2 cellular contexts compared by ENCODE assay signal in genomic region chr7:1224093-1224702, GRCh38.
TF ChIP-seq lines count a peak whose summit lies in the region.

No MANE protein-coding gene starts in this region.

TF ChIP-seq in GM23338, 12 proteins besides CTCF, POLR2A, EP300 and RAD21:
- peak; percentile 83 for TF ChIP-seq EZH2phosphoT487 (IDR thresholded peaks at IDR 0.05; ENCODE audit: unreplicated experiment)
- no peak for TF ChIP-seq REST (IDR thresholded peaks at IDR 0.05; ENCODE audit: unreplicated experiment)
- TF ChIP-seq ZNF114 (CRISPR knock-in tag; IDR thresholded peaks at IDR 0.05): no peak
- TF ChIP-seq, protein P1, sequence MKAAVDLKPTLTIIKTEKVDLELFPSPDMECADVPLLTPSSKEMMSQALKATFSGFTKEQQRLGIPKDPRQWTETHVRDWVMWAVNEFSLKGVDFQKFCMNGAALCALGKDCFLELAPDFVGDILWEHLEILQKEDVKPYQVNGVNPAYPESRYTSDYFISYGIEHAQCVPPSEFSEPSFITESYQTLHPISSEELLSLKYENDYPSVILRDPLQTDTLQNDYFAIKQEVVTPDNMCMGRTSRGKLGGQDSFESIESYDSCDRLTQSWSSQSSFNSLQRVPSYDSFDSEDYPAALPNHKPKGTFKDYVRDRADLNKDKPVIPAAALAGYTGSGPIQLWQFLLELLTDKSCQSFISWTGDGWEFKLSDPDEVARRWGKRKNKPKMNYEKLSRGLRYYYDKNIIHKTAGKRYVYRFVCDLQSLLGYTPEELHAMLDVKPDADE (IDR thresholded peaks at IDR 0.05): no peak
- peak; percentile 86 for TF ChIP-seq EZH2 (IDR thresholded peaks at IDR 0.05; ENCODE audit: low read depth, unreplicated experiment)
- no peak for TF ChIP-seq POLR2AphosphoS5 (IDR thresholded peaks at IDR 0.05; ENCODE audit: low read depth)
- no peak for TF ChIP-seq NANOG (IDR thresholded peaks at IDR 0.05; ENCODE audit: borderline replicate concordance)
TF ChIP-seq in GM23338: peak in this region for 2.

TF ChIP-seq in HepG2, 621 proteins besides CTCF, POLR2A, EP300 and RAD21:
- TF ChIP-seq FOXA1 (IDR thresholded peaks at IDR 0.05) (no peak), FOXA1 (CRISPR knock-in tag; IDR thresholded peaks at IDR 0.05) (no peak), SATB2 (CRISPR knock-in tag; IDR thresholded peaks at IDR 0.05) (no peak), ZNF121 (CRISPR knock-in tag; IDR thresholded peaks at IDR 0.05) (no peak), SCMH1 (CRISPR knock-in tag; IDR thresholded peaks at IDR 0.05; ENCODE audit: borderline replicate concordance) (no peak)
- TF ChIP-seq, protein P2, sequence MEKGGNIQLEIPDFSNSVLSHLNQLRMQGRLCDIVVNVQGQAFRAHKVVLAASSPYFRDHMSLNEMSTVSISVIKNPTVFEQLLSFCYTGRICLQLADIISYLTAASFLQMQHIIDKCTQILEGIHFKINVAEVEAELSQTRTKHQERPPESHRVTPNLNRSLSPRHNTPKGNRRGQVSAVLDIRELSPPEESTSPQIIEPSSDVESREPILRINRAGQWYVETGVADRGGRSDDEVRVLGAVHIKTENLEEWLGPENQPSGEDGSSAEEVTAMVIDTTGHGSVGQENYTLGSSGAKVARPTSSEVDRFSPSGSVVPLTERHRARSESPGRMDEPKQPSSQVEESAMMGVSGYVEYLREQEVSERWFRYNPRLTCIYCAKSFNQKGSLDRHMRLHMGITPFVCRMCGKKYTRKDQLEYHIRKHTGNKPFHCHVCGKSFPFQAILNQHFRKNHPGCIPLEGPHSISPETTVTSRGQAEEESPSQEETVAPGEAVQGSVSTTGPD (CRISPR knock-in tag; IDR thresholded peaks at IDR 0.05): no peak
